In the genomic region with DNA sequence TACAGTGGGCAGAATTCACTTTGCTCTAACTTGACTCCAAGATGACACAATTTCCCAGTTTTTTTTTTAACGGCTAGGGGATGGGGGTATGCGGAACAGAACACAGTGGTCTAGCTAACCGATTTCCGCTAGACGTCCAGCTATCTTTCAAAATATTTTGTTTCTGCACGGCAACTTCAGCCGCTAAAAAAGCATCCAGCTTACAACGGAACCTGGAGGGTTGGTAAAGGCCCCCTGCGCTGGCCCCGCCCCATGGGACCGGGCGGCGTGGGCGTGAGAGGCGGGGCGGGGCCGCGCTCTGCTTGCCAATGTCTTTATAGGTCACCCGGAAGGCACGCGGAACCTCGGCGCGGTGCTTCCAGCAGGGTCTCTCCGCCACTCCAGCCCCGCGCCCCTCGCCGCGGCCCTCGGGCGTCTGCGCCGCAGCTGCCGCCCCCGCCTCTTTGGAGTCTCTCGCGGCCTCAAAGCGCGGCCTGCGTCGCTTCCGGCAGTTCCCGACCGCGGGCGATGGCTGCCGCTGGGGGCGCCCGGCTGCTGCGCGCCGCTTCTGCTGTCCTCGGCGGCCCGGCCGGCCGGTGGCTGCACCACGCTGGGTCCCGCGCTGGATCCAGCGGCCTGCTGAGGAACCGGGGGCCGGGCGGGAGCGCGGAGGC, we compare ENCODE assay signal across 1 cellular context.
TF ChIP-seq lines count a peak whose summit lies in the region.

A gene with protein sequence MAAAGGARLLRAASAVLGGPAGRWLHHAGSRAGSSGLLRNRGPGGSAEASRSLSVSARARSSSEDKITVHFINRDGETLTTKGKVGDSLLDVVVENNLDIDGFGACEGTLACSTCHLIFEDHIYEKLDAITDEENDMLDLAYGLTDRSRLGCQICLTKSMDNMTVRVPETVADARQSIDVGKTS (plus strand): TSS at position 335 of the 653 bp plus-strand sequence. CDS start 173 bp downstream, at position 508.

TF ChIP-seq in WTC11, 78 proteins besides CTCF, POLR2A, EP300 and RAD21 (continued from another document):
- TF ChIP-seq, protein P1, sequence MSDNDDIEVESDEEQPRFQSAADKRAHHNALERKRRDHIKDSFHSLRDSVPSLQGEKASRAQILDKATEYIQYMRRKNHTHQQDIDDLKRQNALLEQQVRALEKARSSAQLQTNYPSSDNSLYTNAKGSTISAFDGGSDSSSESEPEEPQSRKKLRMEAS (CRISPR knock-in tag; IDR thresholded peaks at IDR 0.05): peak; percentile 44; the same call in 1 of the 2 replicates
- TF ChIP-seq ZNF416 (CRISPR knock-in tag; IDR thresholded peaks at IDR 0.05) (no peak), PRRX2 (CRISPR knock-in tag; IDR thresholded peaks at IDR 0.05) (no peak), TEAD1 (CRISPR knock-in tag; IDR thresholded peaks at IDR 0.05) (no peak), ZNF317 (CRISPR knock-in tag; IDR thresholded peaks at IDR 0.05; ENCODE audit: borderline replicate concordance, low read depth) (no peak)
- TF ChIP-seq, protein P2, sequence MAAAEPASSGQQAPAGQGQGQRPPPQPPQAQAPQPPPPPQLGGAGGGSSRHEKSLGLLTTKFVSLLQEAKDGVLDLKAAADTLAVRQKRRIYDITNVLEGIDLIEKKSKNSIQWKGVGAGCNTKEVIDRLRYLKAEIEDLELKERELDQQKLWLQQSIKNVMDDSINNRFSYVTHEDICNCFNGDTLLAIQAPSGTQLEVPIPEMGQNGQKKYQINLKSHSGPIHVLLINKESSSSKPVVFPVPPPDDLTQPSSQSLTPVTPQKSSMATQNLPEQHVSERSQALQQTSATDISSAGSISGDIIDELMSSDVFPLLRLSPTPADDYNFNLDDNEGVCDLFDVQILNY (CRISPR knock-in tag; IDR thresholded peaks at IDR 0.05): peak; percentile 69
